ENCODE assay signal across 12 cellular contexts in genomic region chr1:150154143-150154542, GRCh38. TPM values are rescaled to one million over a fixed set of nuclear protein-coding genes. Genes with fewer than 3 reads are reported as not detected.
DNase-seq lines count a peak whose midpoint lies in the region; ATAC-seq and TF ChIP-seq lines count a peak whose summit lies in the region.
"Had no signal": no experiment of that assay in that cellular context is flagged by ENCODE, and none has a peak within 500 bp of the region (broad histone marks: within the 10 kb centered on the region; RNA-seq: fewer than 3 reads in every experiment).

No MANE protein-coding gene starts in this region.

- peaks cover 0 to 49% (median 0%) of the 10 kb centered on the region in 3 donors for H3K36me3 ChIP-seq in esophagus squamous epithelium
- H3K36me3 ChIP-seq in sigmoid colon, result peaks cover 28 to 66% (median 41%) of the 10 kb centered on the region in 4 donors

- POLR2A ChIA-PET in T-cell (lab: Charles Lee), result no interaction called here

- 26 to 85% methylated on average over 2 of the region's 4 CpGs for WGBS in esophagus squamous epithelium, 2 donors
- 61 to 71% methylated on average over 4 of the region's 4 CpGs for WGBS in sigmoid colon, 2 donors

- no peaks in the 10 kb centered on the region for H3K9me3 ChIP-seq in esophagus squamous epithelium
- H3K9me3 ChIP-seq in sigmoid colon, result no peaks in the 10 kb centered on the region

- H3K4me1 Mint-ChIP-seq in T-cell, result peaks cover 76 to 80% (median 78%) of the 10 kb centered on the region in 3 donors

- H3K27me3 ChIP-seq in esophagus squamous epithelium (peaks cover 0 to 18% (median 0%) of the 10 kb centered on the region in 4 donors), sigmoid colon (no peaks in the 10 kb centered on the region)

- peak; percentile 62 for DNase-seq in G401 (ENCODE audit: low spot score)
- no peak for DNase-seq in T-cell
- no peak for DNase-seq in esophagus squamous epithelium (lab: John Stamatoyannopoulos, UW)
- DNase-seq in sigmoid colon, result peak; percentile 88
- DNase-seq in NCI-H524 treated with DMSO at 0.1 percent for 48 hours (lab: John Stamatoyannopoulos, UW), result no peak
- no peak for DNase-seq in effector CD8-positive, alpha-beta T cell (lab: John Stamatoyannopoulos, UW)
- no peak for DNase-seq in NCI-H146 (lab: John Stamatoyannopoulos, UW)
- DNase-seq: activated gamma-delta T cell; effector memory CD4-positive, alpha-beta T cell; NCI-H2029; PC-9 had no signal

- no peaks in the 10 kb centered on the region for H3K9me3 Mint-ChIP-seq in T-cell

- TF ChIP-seq CTCF in esophagus squamous epithelium (IDR thresholded peaks at IDR 0.05), result no peak
- no peak for TF ChIP-seq CTCF in sigmoid colon (IDR thresholded peaks at IDR 0.05)

- CTCF ChIA-PET in T-cell (lab: Charles Lee), result no interaction called here

- peaks cover 64% of the 10 kb centered on the region for H3K36me3 Mint-ChIP-seq in T-cell

- no peak overlapping the region for H3K4me3 Mint-ChIP-seq in T-cell

- intact Hi-C loops in esophagus squamous epithelium (cut with DNase I) (no loop called here), sigmoid colon (cut with DNase I) (loop anchor here (5.0 kb wide), 1 partner anchor 408 kb away; no protein-coding TSS in a partner anchor)

- TF ChIP-seq POLR2A in esophagus squamous epithelium (IDR thresholded peaks at IDR 0.05) (no peak), sigmoid colon (IDR thresholded peaks at IDR 0.05) (no peak)

- in situ Hi-C loops in G401 (cut with HindIII; ENCODE audit: low sequenced_read_pairs), result no loop called here

- H3K27ac Mint-ChIP-seq in T-cell, result peak overlapping the region; percentile 98 to 99

- no peaks in the 10 kb centered on the region for H3K27me3 Mint-ChIP-seq in T-cell

- TF ChIP-seq EP300 in sigmoid colon (IDR thresholded peaks at IDR 0.05), result peak in 3 of 4 donors; percentile 16 to 68 (median 34)

- H3K27ac ChIP-seq in esophagus squamous epithelium (peak overlapping the region in 3 of 4 donors; percentile 57 to 94 (median 90)), sigmoid colon (peak overlapping the region; percentile 98 to 100 (median 99))
- H3K27ac ChIP-seq: PC-9 had no signal

- ATAC-seq in T-cell (replicated peaks in 1 of 4) (no peak), GM19467 (IDR thresholded peaks at IDR 0.05; ENCODE audit: unreplicated experiment) (no peak)

- H3K4me3 ChIP-seq in esophagus squamous epithelium, result no peak overlapping the region
- peak overlapping the region in 2 of 4 donors; percentile 73 to 96 for H3K4me3 ChIP-seq in sigmoid colon
- H3K4me3 ChIP-seq: PC-9 had no signal

- H3K4me1 ChIP-seq in esophagus squamous epithelium, result peaks cover 0 to 84% (median 21%) of the 10 kb centered on the region in 3 donors
- H3K4me1 ChIP-seq in sigmoid colon, result peaks cover 0 to 76% (median 67%) of the 10 kb centered on the region in 4 donors

RNA-seq across cellular contexts. Expression of gene PLEKHO1, which starts 4.4 kb away (rescaled TPM):
- 42.9 and 45.6 TPM in 2 replicates for total RNA-seq in G401 (2014; rRNA removed; shearing (Covaris generic))
- total RNA-seq in T-cell (100 to 1,000 TPM in 3 of 5 donors, 10 to 100 TPM in 2; 68.9 to 183 (median 154) TPM), esophagus squamous epithelium (10 to 100 TPM in 2 of 4 donors, 1 to 10 TPM in 2; 6.0 to 46.9 (median 13.3) TPM), sigmoid colon (100 to 1,000 TPM; 251 to 402 (median 338) TPM)
- 10 to 100 TPM; 14.1 to 65.0 (median 28.2) TPM for polyA plus RNA-seq in sigmoid colon

Comparison
In these comparisons a context has a peak if more than half of its experiments do, and no peak if none do; other contexts are left out.
1. DNase-seq: peak in G401 (single experiment) and sigmoid colon (single experiment); none in T-cell (0 of 34), esophagus squamous epithelium (single experiment), NCI-H524 treated with DMSO at 0.1 percent for 48 hours (single experiment), effector CD8-positive, alpha-beta T cell (single experiment) and NCI-H146 (single experiment).